Comparison of ENCODE assay signal across 1 cellular context in genomic region chr6:34773906-34774305, GRCh38.
A peak's percentile ranks its signal among the peaks of the same experiment; 100 is the strongest.
TF ChIP-seq lines count a peak whose summit lies in the region.

No MANE protein-coding gene starts in this region.

TF ChIP-seq in K562, 482 proteins besides CTCF, POLR2A, EP300 and RAD21 (continued from another document):
- TF ChIP-seq, protein P1, sequence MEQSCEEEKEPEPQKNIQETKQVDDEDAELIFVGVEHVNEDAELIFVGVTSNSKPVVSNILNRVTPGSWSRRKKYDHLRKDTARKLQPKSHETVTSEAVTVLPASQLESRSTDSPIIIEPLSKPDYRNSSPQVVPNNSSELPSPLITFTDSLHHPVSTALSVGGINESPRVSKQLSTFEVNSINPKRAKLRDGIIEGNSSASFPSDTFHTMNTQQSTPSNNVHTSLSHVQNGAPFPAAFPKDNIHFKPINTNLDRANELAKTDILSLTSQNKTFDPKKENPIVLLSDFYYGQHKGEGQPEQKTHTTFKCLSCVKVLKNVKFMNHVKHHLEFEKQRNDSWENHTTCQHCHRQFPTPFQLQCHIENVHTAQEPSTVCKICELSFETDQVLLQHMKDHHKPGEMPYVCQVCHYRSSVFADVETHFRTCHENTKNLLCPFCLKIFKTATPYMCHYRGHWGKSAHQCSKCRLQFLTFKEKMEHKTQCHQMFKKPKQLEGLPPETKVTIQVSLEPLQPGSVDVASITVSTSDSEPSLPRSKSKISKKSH (CRISPR knock-in tag; IDR thresholded peaks at IDR 0.05): no peak
- TF ChIP-seq ZNF316 (IDR thresholded peaks at IDR 0.05) (peak; percentile 46; the same call in 1 of the 2 replicates), NFIC (IDR thresholded peaks at IDR 0.05) (no peak), SRF (CRISPR knock-in tag; IDR thresholded peaks at IDR 0.05) (no peak)
